ENCODE assay signal across 16 cellular contexts in genomic region chr20:46275091-46275490, GRCh38.
"Had no signal": no experiment of that assay in that cellular context is flagged by ENCODE, and none has a peak within 500 bp of the region (broad histone marks: within the 10 kb centered on the region; RNA-seq: fewer than 3 reads in every experiment).

No MANE protein-coding gene starts in this region.

- ATAC-seq: K562, Panc1, PC-3, T-cell had no signal

- DNase-seq: Kasumi-1; MM.1S; NCI-H1436 treated with DMSO at 0.1 percent for 48 hours; NCI-H1694; NCI-H187 treated with DMSO at 0.1 percent for 48 hours; NCI-H2171 treated with DMSO at 0.1 percent for 48 hours; NCI-H510A; NCI-H524 treated with DMSO at 0.1 percent for 48 hours; NK-92 treated with Interleukin-12 subunit alpha and Interleukin-12 subunit beta, amount 100 ng/mL, for 24 hours; SHP77; SK-N-SH; SW 1271; T-cell had no signal
